1 cellular context compared by ENCODE assay signal in the genomic region with DNA sequence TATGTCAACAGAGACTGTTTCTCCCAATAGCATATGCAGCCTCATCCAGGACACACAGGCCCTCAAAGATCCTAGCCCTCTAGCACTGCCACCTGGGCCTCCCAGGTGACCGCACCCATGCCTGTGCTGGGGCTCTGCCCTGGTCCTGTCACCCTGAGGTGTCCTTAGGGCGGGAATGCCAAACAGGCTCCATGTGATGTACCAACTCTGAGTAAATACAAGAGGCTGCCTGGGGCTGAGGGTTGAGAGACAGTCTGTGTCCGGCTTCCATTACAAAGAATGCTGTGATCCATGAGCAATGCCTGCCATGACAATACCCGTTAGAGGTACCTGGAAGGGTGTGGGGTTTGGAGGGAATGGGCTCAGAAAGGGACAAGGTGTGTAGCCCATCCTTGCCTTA.
TF ChIP-seq lines count a peak whose summit lies in the region.

No MANE protein-coding gene starts in this region.

TF ChIP-seq in GM23338, 12 proteins besides CTCF, POLR2A, EP300 and RAD21:
- TF ChIP-seq NANOG (IDR thresholded peaks at IDR 0.05; ENCODE audit: borderline replicate concordance), result no peak
- TF ChIP-seq, protein P1, sequence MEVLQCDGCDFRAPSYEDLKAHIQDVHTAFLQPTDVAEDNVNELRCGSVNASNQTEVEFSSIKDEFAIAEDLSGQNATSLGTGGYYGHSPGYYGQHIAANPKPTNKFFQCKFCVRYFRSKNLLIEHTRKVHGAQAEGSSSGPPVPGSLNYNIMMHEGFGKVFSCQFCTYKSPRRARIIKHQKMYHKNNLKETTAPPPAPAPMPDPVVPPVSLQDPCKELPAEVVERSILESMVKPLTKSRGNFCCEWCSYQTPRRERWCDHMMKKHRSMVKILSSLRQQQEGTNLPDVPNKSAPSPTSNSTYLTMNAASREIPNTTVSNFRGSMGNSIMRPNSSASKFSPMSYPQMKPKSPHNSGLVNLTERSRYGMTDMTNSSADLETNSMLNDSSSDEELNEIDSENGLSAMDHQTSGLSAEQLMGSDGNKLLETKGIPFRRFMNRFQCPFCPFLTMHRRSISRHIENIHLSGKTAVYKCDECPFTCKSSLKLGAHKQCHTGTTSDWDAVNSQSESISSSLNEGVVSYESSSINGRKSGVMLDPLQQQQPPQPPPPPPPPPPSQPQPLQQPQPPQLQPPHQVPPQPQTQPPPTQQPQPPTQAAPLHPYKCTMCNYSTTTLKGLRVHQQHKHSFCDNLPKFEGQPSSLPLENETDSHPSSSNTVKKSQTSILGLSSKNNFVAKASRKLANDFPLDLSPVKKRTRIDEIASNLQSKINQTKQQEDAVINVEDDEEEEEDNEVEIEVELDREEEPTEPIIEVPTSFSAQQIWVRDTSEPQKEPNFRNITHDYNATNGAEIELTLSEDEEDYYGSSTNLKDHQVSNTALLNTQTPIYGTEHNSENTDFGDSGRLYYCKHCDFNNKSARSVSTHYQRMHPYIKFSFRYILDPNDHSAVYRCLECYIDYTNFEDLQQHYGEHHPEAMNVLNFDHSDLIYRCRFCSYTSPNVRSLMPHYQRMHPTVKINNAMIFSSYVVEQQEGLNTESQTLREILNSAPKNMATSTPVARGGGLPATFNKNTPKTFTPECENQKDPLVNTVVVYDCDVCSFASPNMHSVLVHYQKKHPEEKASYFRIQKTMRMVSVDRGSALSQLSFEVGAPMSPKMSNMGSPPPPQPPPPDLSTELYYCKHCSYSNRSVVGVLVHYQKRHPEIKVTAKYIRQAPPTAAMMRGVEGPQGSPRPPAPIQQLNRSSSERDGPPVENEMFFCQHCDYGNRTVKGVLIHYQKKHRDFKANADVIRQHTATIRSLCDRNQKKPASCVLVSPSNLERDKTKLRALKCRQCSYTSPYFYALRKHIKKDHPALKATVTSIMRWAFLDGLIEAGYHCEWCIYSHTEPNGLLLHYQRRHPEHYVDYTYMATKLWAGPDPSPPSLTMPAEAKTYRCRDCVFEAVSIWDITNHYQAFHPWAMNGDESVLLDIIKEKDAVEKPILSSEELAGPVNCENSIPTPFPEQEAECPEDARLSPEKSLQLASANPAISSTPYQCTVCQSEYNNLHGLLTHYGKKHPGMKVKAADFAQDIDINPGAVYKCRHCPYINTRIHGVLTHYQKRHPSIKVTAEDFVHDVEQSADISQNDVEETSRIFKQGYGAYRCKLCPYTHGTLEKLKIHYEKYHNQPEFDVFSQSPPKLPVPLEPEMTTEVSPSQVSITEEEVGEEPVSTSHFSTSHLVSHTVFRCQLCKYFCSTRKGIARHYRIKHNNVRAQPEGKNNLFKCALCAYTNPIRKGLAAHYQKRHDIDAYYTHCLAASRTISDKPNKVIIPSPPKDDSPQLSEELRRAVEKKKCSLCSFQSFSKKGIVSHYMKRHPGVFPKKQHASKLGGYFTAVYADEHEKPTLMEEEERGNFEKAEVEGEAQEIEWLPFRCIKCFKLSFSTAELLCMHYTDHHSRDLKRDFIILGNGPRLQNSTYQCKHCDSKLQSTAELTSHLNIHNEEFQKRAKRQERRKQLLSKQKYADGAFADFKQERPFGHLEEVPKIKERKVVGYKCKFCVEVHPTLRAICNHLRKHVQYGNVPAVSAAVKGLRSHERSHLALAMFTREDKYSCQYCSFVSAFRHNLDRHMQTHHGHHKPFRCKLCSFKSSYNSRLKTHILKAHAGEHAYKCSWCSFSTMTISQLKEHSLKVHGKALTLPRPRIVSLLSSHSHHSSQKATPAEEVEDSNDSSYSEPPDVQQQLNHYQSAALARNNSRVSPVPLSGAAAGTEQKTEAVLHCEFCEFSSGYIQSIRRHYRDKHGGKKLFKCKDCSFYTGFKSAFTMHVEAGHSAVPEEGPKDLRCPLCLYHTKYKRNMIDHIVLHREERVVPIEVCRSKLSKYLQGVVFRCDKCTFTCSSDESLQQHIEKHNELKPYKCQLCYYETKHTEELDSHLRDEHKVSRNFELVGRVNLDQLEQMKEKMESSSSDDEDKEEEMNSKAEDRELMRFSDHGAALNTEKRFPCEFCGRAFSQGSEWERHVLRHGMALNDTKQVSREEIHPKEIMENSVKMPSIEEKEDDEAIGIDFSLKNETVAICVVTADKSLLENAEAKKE (CRISPR knock-in tag; IDR thresholded peaks at IDR 0.05), result no peak
- no peak for TF ChIP-seq ZNF114 (CRISPR knock-in tag; IDR thresholded peaks at IDR 0.05)
- no peak for TF ChIP-seq CREB1 (CRISPR knock-in tag; IDR thresholded peaks at IDR 0.05; ENCODE audit: low read depth)
- TF ChIP-seq STAT1 (IDR thresholded peaks at IDR 0.05; ENCODE audit: unreplicated experiment), result no peak
- TF ChIP-seq EZH2 (IDR thresholded peaks at IDR 0.05; ENCODE audit: low read depth, unreplicated experiment), result no peak
- no peak for TF ChIP-seq POLR2AphosphoS5 (IDR thresholded peaks at IDR 0.05; ENCODE audit: low read depth)
- no peak for TF ChIP-seq ZNF331 (CRISPR knock-in tag; IDR thresholded peaks at IDR 0.05; ENCODE audit: low read depth)
- TF ChIP-seq, protein P2, sequence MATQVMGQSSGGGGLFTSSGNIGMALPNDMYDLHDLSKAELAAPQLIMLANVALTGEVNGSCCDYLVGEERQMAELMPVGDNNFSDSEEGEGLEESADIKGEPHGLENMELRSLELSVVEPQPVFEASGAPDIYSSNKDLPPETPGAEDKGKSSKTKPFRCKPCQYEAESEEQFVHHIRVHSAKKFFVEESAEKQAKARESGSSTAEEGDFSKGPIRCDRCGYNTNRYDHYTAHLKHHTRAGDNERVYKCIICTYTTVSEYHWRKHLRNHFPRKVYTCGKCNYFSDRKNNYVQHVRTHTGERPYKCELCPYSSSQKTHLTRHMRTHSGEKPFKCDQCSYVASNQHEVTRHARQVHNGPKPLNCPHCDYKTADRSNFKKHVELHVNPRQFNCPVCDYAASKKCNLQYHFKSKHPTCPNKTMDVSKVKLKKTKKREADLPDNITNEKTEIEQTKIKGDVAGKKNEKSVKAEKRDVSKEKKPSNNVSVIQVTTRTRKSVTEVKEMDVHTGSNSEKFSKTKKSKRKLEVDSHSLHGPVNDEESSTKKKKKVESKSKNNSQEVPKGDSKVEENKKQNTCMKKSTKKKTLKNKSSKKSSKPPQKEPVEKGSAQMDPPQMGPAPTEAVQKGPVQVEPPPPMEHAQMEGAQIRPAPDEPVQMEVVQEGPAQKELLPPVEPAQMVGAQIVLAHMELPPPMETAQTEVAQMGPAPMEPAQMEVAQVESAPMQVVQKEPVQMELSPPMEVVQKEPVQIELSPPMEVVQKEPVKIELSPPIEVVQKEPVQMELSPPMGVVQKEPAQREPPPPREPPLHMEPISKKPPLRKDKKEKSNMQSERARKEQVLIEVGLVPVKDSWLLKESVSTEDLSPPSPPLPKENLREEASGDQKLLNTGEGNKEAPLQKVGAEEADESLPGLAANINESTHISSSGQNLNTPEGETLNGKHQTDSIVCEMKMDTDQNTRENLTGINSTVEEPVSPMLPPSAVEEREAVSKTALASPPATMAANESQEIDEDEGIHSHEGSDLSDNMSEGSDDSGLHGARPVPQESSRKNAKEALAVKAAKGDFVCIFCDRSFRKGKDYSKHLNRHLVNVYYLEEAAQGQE (IDR thresholded peaks at IDR 0.05; ENCODE audit: unreplicated experiment), result no peak
- TF ChIP-seq, protein P3, sequence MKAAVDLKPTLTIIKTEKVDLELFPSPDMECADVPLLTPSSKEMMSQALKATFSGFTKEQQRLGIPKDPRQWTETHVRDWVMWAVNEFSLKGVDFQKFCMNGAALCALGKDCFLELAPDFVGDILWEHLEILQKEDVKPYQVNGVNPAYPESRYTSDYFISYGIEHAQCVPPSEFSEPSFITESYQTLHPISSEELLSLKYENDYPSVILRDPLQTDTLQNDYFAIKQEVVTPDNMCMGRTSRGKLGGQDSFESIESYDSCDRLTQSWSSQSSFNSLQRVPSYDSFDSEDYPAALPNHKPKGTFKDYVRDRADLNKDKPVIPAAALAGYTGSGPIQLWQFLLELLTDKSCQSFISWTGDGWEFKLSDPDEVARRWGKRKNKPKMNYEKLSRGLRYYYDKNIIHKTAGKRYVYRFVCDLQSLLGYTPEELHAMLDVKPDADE (IDR thresholded peaks at IDR 0.05), result no peak
- TF ChIP-seq EZH2phosphoT487 (IDR thresholded peaks at IDR 0.05; ENCODE audit: unreplicated experiment), result no peak
- no peak for TF ChIP-seq JUNB (IDR thresholded peaks at IDR 0.05; ENCODE audit: unreplicated experiment)
